ENCODE assay signal across 10 cellular contexts in the genomic region with DNA sequence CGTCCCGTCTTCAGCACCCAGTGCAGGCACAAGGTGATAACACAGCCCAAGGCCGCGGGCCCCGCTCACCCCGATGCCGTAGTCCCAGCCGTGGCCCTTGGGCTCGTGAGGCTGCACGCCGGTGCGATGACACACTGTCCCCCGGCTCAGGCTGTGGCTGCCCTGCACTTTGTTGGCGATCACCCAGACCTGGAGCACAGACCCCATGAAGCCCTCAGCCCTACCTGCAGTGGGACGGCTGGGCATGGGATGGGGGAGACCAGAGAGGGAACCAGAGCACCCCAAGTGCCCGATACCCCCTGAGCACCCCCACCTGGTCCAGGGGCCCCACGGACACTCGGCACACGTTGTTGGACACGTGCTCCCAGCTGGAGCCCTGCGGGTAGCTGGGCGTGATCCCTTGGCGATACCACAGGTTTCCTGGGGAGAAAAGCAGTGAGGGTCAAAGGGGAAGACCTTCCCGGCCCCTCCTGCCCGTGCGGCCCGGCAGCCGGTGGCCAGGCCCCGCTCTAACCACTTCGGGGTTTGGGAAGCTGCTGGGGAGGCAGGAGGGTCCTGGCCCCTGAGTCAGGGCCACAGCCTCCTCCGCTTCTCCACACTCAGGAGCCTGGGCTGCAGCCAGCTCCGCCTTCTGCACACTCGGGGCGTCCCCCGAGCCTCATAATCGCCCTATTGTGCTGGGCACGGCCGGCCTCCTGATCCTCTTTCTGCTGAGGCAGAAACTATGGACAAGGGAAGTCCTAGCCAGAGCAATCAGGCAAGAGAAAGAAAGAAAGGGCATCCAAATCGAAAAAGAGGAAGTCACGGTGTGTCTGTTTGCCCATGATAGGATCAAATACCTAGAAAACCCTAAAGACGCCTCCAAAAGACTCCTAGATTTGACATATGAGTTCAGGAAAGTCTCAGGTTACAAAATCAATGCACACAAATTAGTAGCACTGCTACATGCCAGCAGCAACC. TPM values are rescaled to one million over a fixed set of nuclear protein-coding genes. Genes with fewer than 3 reads are reported as not detected.
DNase-seq lines count a peak whose midpoint lies in the region; ATAC-seq lines count a peak whose summit lies in the region.
"Had no signal": no experiment of that assay in that cellular context is flagged by ENCODE, and none has a peak within 500 bp of the region (broad histone marks: within the 10 kb centered on the region; RNA-seq: fewer than 3 reads in every experiment).

No MANE protein-coding gene starts in this region.

- H3K79me1 ChIP-seq in trophoblast cell (ENCODE audit: low read length): no peaks in the 10 kb centered on the region

- H3K9ac ChIP-seq in trophoblast cell (ENCODE audit: low read length): no peak overlapping the region

- H3K4me1 Mint-ChIP-seq in dendritic cell treated with granulocyte-macrophage colony-stimulating factor and Interleukin-4, amounts not matched to agents 40 ng/mL and 50 ng/mL, for 4 days (ENCODE audit: low read depth): peaks cover 12% of the 10 kb centered on the region

- ATAC-seq in GM21786 (IDR thresholded peaks at IDR 0.05; ENCODE audit: unreplicated experiment) (peak; percentile 41), GM21723 (IDR thresholded peaks at IDR 0.05; ENCODE audit: unreplicated experiment) (no peak)
- ATAC-seq: gastroesophageal sphincter had no signal

- H3K79me2 ChIP-seq in trophoblast cell (ENCODE audit: control insufficient read depth, insufficient read depth, low read length, poor library complexity): no peaks in the 10 kb centered on the region

- peak overlapping the region; percentile 33 for H3K27ac Mint-ChIP-seq in dendritic cell treated with granulocyte-macrophage colony-stimulating factor and Interleukin-4, amounts not matched to agents 40 ng/mL and 50 ng/mL, for 4 days

- H3K36me3 Mint-ChIP-seq in dendritic cell treated with granulocyte-macrophage colony-stimulating factor and Interleukin-4, amounts not matched to agents 40 ng/mL and 50 ng/mL, for 4 days (ENCODE audit: low read depth): peaks cover 71% of the 10 kb centered on the region

- H3K9me3 Mint-ChIP-seq in dendritic cell treated with granulocyte-macrophage colony-stimulating factor and Interleukin-4, amounts not matched to agents 40 ng/mL and 50 ng/mL, for 4 days: no peaks in the 10 kb centered on the region

- H3K14ac ChIP-seq in trophoblast cell (ENCODE audit: low read length): no peak overlapping the region

- H3K27me3 Mint-ChIP-seq in dendritic cell treated with granulocyte-macrophage colony-stimulating factor and Interleukin-4, amounts not matched to agents 40 ng/mL and 50 ng/mL, for 4 days: peaks cover 7% of the 10 kb centered on the region

- H3K4me3 Mint-ChIP-seq in dendritic cell treated with granulocyte-macrophage colony-stimulating factor and Interleukin-4, amounts not matched to agents 40 ng/mL and 50 ng/mL, for 4 days: no peak overlapping the region

- no peak overlapping the region for H4K91ac ChIP-seq in trophoblast cell (ENCODE audit: low read depth, low read length)

- H3K27ac ChIP-seq in trophoblast cell (ENCODE audit: low read depth, low read length): no peak overlapping the region
- H3K27ac ChIP-seq: gastroesophageal sphincter had no signal

- H4K12ac ChIP-seq in trophoblast cell (ENCODE audit: low read depth, low read length): peak overlapping the region; percentile 5

- H3K23ac ChIP-seq in trophoblast cell (ENCODE audit: low read length): no peak overlapping the region

- H2BK5ac ChIP-seq in trophoblast cell (ENCODE audit: low read depth, low read length, poor library complexity): no peak overlapping the region

- no peaks in the 10 kb centered on the region for H3K9me3 ChIP-seq in trophoblast cell (ENCODE audit: insufficient read depth, low read depth, low read length)
- H3K9me3 ChIP-seq: gastroesophageal sphincter had no signal

- H2BK12ac ChIP-seq in trophoblast cell (ENCODE audit: low read length): no peak overlapping the region

- intact Hi-C loops in dendritic cell treated with granulocyte-macrophage colony-stimulating factor and Interleukin-4, amounts not matched to agents 40 ng/mL and 50 ng/mL, for 4 days (cut with micrococcal nuclease): no loop called here

- H4K8ac ChIP-seq in trophoblast cell (ENCODE audit: low read depth, low read length): no peak overlapping the region

- H3K4me3 ChIP-seq in trophoblast cell (ENCODE audit: low read depth, low read length): no peak overlapping the region
- H3K4me3 ChIP-seq: gastroesophageal sphincter had no signal

- no peak overlapping the region for H2AK5ac ChIP-seq in trophoblast cell (ENCODE audit: low read length)

- no CpG with 5 or more reads among the region's 41 CpGs for WGBS in trophoblast cell (ENCODE audit: extremely low coverage, insufficient coverage, insufficient read length)

- H3K27me3 ChIP-seq in trophoblast cell (ENCODE audit: insufficient read depth, low read length): no peaks in the 10 kb centered on the region
- H3K27me3 ChIP-seq: gastroesophageal sphincter had no signal

- H3K36me3 ChIP-seq in trophoblast cell (ENCODE audit: control insufficient read depth in 1 of 2, insufficient read depth in 2 of 2, low read length in 2 of 2): peaks cover 7 to 10% of the 10 kb centered on the region in 2 experiments

- H3K18ac ChIP-seq in trophoblast cell (ENCODE audit: low read length): no peak overlapping the region

- H3K4ac ChIP-seq in trophoblast cell (ENCODE audit: low read depth, low read length): no peak overlapping the region

- H3K4me1 ChIP-seq in trophoblast cell (ENCODE audit: control insufficient read depth in 1 of 2, insufficient read depth in 2 of 2, low read length in 2 of 2): no peaks in the 10 kb centered on the region
- H3K4me1 ChIP-seq: gastroesophageal sphincter had no signal

- no peak overlapping the region for H2BK120ac ChIP-seq in trophoblast cell (ENCODE audit: insufficient read depth, low read length, poor library complexity)

- H3K4me2 ChIP-seq in trophoblast cell (ENCODE audit: low read length): no peak overlapping the region

- DNase-seq in NCI-H2227 treated with DMSO at 0.1 percent for 48 hours (lab: John Stamatoyannopoulos, UW) (peak; percentile 3), trophoblast cell (no peak), T1000 (lab: John Stamatoyannopoulos, UW) (no peak), NCI-H2029 treated with DMSO at 0.1 percent for 48 hours (lab: John Stamatoyannopoulos, UW) (no peak), NCI-H226 (no peak)
- DNase-seq: activated T-cell treated with anti-CD3 and anti-CD28 coated beads, Interleukin-2, amount 50 U/mL, for 1 hour had no signal

- no peak overlapping the region for H2AFZ ChIP-seq in trophoblast cell (ENCODE audit: insufficient read depth, low read length, poor library complexity)

RNA-seq across cellular contexts. Expression of a gene that starts 6.7 kb away (rescaled TPM):
- polyA plus RNA-seq in trophoblast cell (2013): 20.7 and 22.5 TPM in 2 replicates

RNA-seq across cellular contexts. Expression of a gene that starts 34.1 kb away (rescaled TPM):
- polyA plus RNA-seq in trophoblast cell (2013): 4.5 and 4.7 TPM in 2 replicates
